Comparison of ENCODE assay signal across 12 cellular contexts in the genomic region with DNA sequence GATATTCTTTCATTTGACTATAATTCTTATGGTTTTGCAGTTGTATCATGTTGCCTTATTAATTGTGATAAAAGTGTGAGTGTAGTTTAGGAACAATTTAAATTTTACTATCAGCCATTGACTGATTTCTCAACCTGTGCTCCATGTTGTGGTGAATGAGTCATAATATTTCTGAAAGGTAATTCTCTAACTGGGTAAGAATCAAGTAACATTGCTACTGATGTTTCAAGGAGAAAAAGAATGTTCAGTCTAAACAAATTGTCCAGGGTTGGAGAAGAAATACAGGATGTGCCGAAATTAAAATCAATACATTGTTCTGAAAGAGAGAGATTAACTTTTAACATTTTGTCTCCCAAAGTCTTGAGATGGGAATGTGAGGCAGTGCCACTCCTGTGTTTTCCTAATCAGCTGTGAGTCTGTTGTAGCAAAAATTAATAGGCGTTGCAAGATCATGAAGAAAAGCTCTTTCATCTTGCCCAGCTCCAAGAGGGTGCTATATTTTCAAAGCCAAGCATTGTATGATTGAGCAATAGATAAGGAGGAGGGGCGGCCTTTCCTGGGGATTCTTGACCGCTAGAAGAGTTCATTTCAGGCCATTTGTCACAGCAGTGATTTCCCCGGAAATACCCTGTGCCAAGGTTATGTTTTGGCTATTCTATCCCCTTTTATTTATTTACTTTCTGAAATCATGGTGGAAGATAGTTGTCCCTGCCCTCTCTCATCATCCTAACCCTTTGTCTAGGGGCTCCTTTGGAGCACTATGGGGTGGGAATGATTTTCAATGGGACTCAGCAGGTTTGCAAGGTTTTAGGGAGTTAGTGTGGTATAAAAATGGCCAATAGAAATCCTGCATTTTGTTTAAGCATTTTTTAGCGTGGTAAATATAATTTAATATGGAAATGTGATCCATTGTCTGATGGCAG.
A peak's percentile ranks its signal among the peaks of the same experiment; 100 is the strongest.
DNase-seq lines count a peak whose midpoint lies in the region; ATAC-seq, FAIRE-seq and TF ChIP-seq lines count a peak whose summit lies in the region.
"Had no signal": no experiment of that assay in that cellular context is flagged by ENCODE, and none has a peak within 500 bp of the region (broad histone marks: within the 10 kb centered on the region; RNA-seq: fewer than 3 reads in every experiment).

No MANE protein-coding gene starts in this region.

- H3K36me3 Mint-ChIP-seq in GM23338 (ENCODE audit: low read depth) = no peaks in the 10 kb centered on the region
- peaks cover 11% of the 10 kb centered on the region for H3K36me3 Mint-ChIP-seq in neural crest cell (ENCODE audit: low read depth)
- peaks cover 6% of the 10 kb centered on the region for H3K36me3 Mint-ChIP-seq in activated CD4-positive, alpha-beta memory T cell treated with anti-CD3 and anti-CD28 coated beads, Interleukin-2, amount 10 ng/mL, durations not matched to agents 7 days and 5 days (ENCODE audit: low read depth)

- no peaks in the 10 kb centered on the region for H4K20me1 ChIP-seq in GM23338 (replicated peaks; ENCODE audit: insufficient read depth)

- H3K27ac Mint-ChIP-seq in GM23338 (0 out of 2 replicates have a peak overlapping the region, but pooled peaks have one; percentile 14), neural crest cell (ENCODE audit: unreplicated experiment) (no peak overlapping the region)
- no peak overlapping the region for H3K27ac Mint-ChIP-seq in activated CD4-positive, alpha-beta memory T cell treated with anti-CD3 and anti-CD28 coated beads, Interleukin-2, amount 10 ng/mL, durations not matched to agents 7 days and 5 days

- no peak for FAIRE-seq in D721Med (lab: Jason Lieb, UNC)

- no peak overlapping the region for H3K4me2 ChIP-seq in GM23338

- CTCF ChIA-PET in activated CD4-positive, alpha-beta memory T cell treated with anti-CD3 and anti-CD28 coated beads, Interleukin-2, amount 10 ng/mL, durations not matched to agents 7 days and 5 days (lab: Charles Lee) = interaction anchor here (1.0 kb wide), 1 partner anchor 47 kb away, joined by 4 read pairs; no protein-coding TSS in a partner anchor

- no peaks in the 10 kb centered on the region for H3K27me3 Mint-ChIP-seq in GM23338 (ENCODE audit: insufficient read depth, low read depth, poor library complexity)
- H3K27me3 Mint-ChIP-seq in neural crest cell (ENCODE audit: low read depth) = no peaks in the 10 kb centered on the region
- H3K27me3 Mint-ChIP-seq in activated CD4-positive, alpha-beta memory T cell treated with anti-CD3 and anti-CD28 coated beads, Interleukin-2, amount 10 ng/mL, durations not matched to agents 7 days and 5 days = no peaks in the 10 kb centered on the region

- POLR2A ChIA-PET in activated CD4-positive, alpha-beta memory T cell treated with anti-CD3 and anti-CD28 coated beads, Interleukin-2, amount 10 ng/mL, durations not matched to agents 7 days and 5 days (lab: Charles Lee) = no interaction called here

- H3K4me1 Mint-ChIP-seq in GM23338 = peaks cover 18% of the 10 kb centered on the region
- peaks cover 29% of the 10 kb centered on the region for H3K4me1 Mint-ChIP-seq in neural crest cell
- H3K4me1 Mint-ChIP-seq in activated CD4-positive, alpha-beta memory T cell treated with anti-CD3 and anti-CD28 coated beads, Interleukin-2, amount 10 ng/mL, durations not matched to agents 7 days and 5 days = peaks cover 4% of the 10 kb centered on the region

- H3K36me3 ChIP-seq in GM23338 (ENCODE audit: insufficient read depth) = no peaks in the 10 kb centered on the region

- no peaks in the 10 kb centered on the region for H3K9me2 ChIP-seq in GM23338 (ENCODE audit: insufficient read depth)

- H3K27me3 ChIP-seq in GM23338 (ENCODE audit: insufficient read depth) = no peaks in the 10 kb centered on the region

- no peaks in the 10 kb centered on the region for H3K9me3 Mint-ChIP-seq in GM23338
- H3K9me3 Mint-ChIP-seq in neural crest cell = peaks cover 3% of the 10 kb centered on the region
- H3K9me3 Mint-ChIP-seq in activated CD4-positive, alpha-beta memory T cell treated with anti-CD3 and anti-CD28 coated beads, Interleukin-2, amount 10 ng/mL, durations not matched to agents 7 days and 5 days = no peaks in the 10 kb centered on the region

- H3K4me1 ChIP-seq in GM23338 (ENCODE audit: insufficient read depth) = no peaks in the 10 kb centered on the region

- peak; percentile 66 for ATAC-seq in GM23338
- no peak for ATAC-seq in GM21723 (IDR thresholded peaks at IDR 0.05; ENCODE audit: unreplicated experiment)

- H3K4me3 Mint-ChIP-seq in GM23338 (no peak overlapping the region), neural crest cell (peak overlapping the region; percentile 14)
- no peak overlapping the region for H3K4me3 Mint-ChIP-seq in activated CD4-positive, alpha-beta memory T cell treated with anti-CD3 and anti-CD28 coated beads, Interleukin-2, amount 10 ng/mL, durations not matched to agents 7 days and 5 days

- H3K79me2 ChIP-seq in GM23338 (replicated peaks; ENCODE audit: insufficient read depth) = no peaks in the 10 kb centered on the region

- H3K27ac ChIP-seq in GM23338 (ENCODE audit: low read depth) = no peak overlapping the region

- no peaks in the 10 kb centered on the region for H3F3A ChIP-seq in GM23338 (replicated peaks; ENCODE audit: low read depth)

- DNase-seq in GM23338 (ENCODE audit: low spot score) = no peak
- DNase-seq in NCI-H226 = peak; percentile 11
- peak; percentile 50 for DNase-seq in epithelial cell of esophagus (ENCODE audit: low read depth)
- peak; percentile 6 for DNase-seq in neural crest cell (ENCODE audit: low read depth, low spot score)
- no peak for DNase-seq in activated CD4-positive, alpha-beta memory T cell treated with anti-CD3 and anti-CD28 coated beads, Interleukin-2, amount 10 ng/mL, durations not matched to agents 7 days and 5 days
- DNase-seq in D721Med (ENCODE audit: insufficient read length, low spot score) = no peak
- no peak for DNase-seq in NOMO-1 treated with dmso at 0.1 percent for 144 hours (lab: John Stamatoyannopoulos, UW; ENCODE audit: unreplicated experiment)
- DNase-seq: activated naive CD4-positive, alpha-beta T cell treated with anti-CD3 and anti-CD28 coated beads, Interleukin-2, amount 50 U/mL, for 16 hours; NCI-H1417 treated with DMSO at 0.1 percent for 48 hours; Right ventricle myocardium superior; stimulated activated naive CD4-positive, alpha-beta T cell had no signal

- H3K4me3 ChIP-seq in GM23338 = no peak overlapping the region
- no peak overlapping the region for H3K4me3 ChIP-seq in epithelial cell of esophagus (ENCODE audit: low read length)

- H2AFZ ChIP-seq in GM23338 = no peak overlapping the region

- no peak for TF ChIP-seq CTCF in GM23338 (conservative IDR thresholded peaks at IDR 0.05; ENCODE audit: low read depth in 2 of 2)
- no peak for TF ChIP-seq CTCF in epithelial cell of esophagus (IDR thresholded peaks at IDR 0.05; ENCODE audit: insufficient read depth, low read depth, low read length, missing control alignments)
- no peak for TF ChIP-seq CTCF in neural crest cell (conservative IDR thresholded peaks at IDR 0.05)
- no peak for TF ChIP-seq CTCF in D721Med (IDR thresholded peaks at IDR 0.05; ENCODE audit: insufficient read depth, missing control alignments)

TF ChIP-seq in GM23338, 12 proteins besides CTCF, POLR2A, EP300 and RAD21 (continues in another document):
- no peak for TF ChIP-seq CREB1 (CRISPR knock-in tag; IDR thresholded peaks at IDR 0.05; ENCODE audit: low read depth)
- no peak for TF ChIP-seq NANOG (IDR thresholded peaks at IDR 0.05; ENCODE audit: borderline replicate concordance)
- TF ChIP-seq STAT1 (IDR thresholded peaks at IDR 0.05; ENCODE audit: unreplicated experiment) = no peak
- no peak for TF ChIP-seq REST (IDR thresholded peaks at IDR 0.05; ENCODE audit: unreplicated experiment)
- TF ChIP-seq EZH2 (IDR thresholded peaks at IDR 0.05; ENCODE audit: low read depth, unreplicated experiment) = no peak
- TF ChIP-seq JUNB (IDR thresholded peaks at IDR 0.05; ENCODE audit: unreplicated experiment) = no peak
- TF ChIP-seq EZH2phosphoT487 (IDR thresholded peaks at IDR 0.05; ENCODE audit: unreplicated experiment) = no peak
- TF ChIP-seq, protein P1, sequence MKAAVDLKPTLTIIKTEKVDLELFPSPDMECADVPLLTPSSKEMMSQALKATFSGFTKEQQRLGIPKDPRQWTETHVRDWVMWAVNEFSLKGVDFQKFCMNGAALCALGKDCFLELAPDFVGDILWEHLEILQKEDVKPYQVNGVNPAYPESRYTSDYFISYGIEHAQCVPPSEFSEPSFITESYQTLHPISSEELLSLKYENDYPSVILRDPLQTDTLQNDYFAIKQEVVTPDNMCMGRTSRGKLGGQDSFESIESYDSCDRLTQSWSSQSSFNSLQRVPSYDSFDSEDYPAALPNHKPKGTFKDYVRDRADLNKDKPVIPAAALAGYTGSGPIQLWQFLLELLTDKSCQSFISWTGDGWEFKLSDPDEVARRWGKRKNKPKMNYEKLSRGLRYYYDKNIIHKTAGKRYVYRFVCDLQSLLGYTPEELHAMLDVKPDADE (IDR thresholded peaks at IDR 0.05) = no peak
- no peak for TF ChIP-seq POLR2AphosphoS5 (IDR thresholded peaks at IDR 0.05; ENCODE audit: low read depth)
- no peak for TF ChIP-seq ZNF114 (CRISPR knock-in tag; IDR thresholded peaks at IDR 0.05)

Comparison
In these comparisons a context has a peak if more than half of its experiments do, and no peak if none do; other contexts are left out.
1. DNase-seq: peak in NCI-H226 (single experiment), epithelial cell of esophagus (single experiment) and neural crest cell (single experiment); none in GM23338 (single experiment), activated CD4-positive, alpha-beta memory T cell treated with anti-CD3 and anti-CD28 coated beads, Interleukin-2, amount 10 ng/mL, durations not matched to agents 7 days and 5 days (single experiment), D721Med (single experiment) and NOMO-1 treated with dmso at 0.1 percent for 144 hours (single experiment).